In the genomic region with DNA sequence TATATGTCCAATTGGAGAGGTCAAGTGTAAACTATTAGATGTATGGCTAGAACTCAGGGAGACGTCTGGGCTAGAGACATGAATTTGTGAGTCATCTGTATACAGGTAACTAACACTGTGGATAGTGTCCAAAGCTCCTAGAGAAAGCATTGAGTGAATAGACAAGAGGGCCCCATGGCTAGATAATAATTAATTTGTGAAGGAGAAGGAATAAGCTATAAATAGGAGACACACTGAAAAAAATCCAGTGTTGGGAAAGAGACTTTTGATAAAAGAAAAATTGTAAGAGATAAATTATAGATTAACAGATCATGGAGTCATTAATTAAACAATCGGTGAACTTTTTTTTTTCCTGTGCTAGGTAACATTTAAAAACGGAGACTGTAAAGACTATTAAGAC, we compare ENCODE assay signal across 16 cellular contexts.
"Had no signal": no experiment of that assay in that cellular context is flagged by ENCODE, and none has a peak within 500 bp of the region (broad histone marks: within the 10 kb centered on the region; RNA-seq: fewer than 3 reads in every experiment).

No MANE protein-coding gene starts in this region.

- H3K27me3 ChIP-seq: brain microvascular endothelial cell, thyroid gland had no signal

- H3K9me3 Mint-ChIP-seq: stimulated activated memory B cell treated with anti-CD40 and anti-IgM and Interleukin-4, amounts not matched to agents 10 μg/mL and 1 μg/mL and 100 μg/mL, for 72 hours had no signal

- H3K27me3 Mint-ChIP-seq: activated naive CD8-positive, alpha-beta T cell treated with anti-CD3 and anti-CD28 coated beads, Interleukin-2, amount 10 ng/mL, durations not matched to agents 7 days and 5 days; naive thymus-derived CD4-positive, alpha-beta T cell; stimulated activated memory B cell treated with anti-CD40 and anti-IgM and Interleukin-4, amounts not matched to agents 10 μg/mL and 1 μg/mL and 100 μg/mL, for 72 hours had no signal

- H3K9ac ChIP-seq: parathyroid adenoma had no signal

- H3K4me1 Mint-ChIP-seq: activated naive CD8-positive, alpha-beta T cell treated with anti-CD3 and anti-CD28 coated beads, Interleukin-2, amount 10 ng/mL, durations not matched to agents 7 days and 5 days; naive thymus-derived CD4-positive, alpha-beta T cell; stimulated activated memory B cell treated with anti-CD40 and anti-IgM and Interleukin-4, amounts not matched to agents 10 μg/mL and 1 μg/mL and 100 μg/mL, for 72 hours; WTC11 had no signal

- H3K27ac ChIP-seq: brain microvascular endothelial cell, parathyroid adenoma, thyroid gland had no signal

- H3K9me3 ChIP-seq: thyroid gland had no signal

- H3K79me2 ChIP-seq: parathyroid adenoma had no signal

- H3K36me3 ChIP-seq: brain microvascular endothelial cell, thyroid gland had no signal

- H3K4me3 ChIP-seq: lung, thyroid gland had no signal

- DNase-seq: activated CD4-positive, alpha-beta T cell treated with anti-CD3 and anti-CD28 coated beads for 48 hours; activated CD8-positive, alpha-beta T cell treated with anti-CD3 and anti-CD28 coated beads, Interleukin-2, amount 10 ng/mL, durations not matched to agents 7 days and 5 days; activated naive CD8-positive, alpha-beta T cell treated with anti-CD3 and anti-CD28 coated beads, Interleukin-2, amount 10 ng/mL, durations not matched to agents 7 days and 5 days; brain microvascular endothelial cell; dermis blood vessel endothelial cell; endodermal cell; left colon; naive thymus-derived CD4-positive, alpha-beta T cell; thyroid gland had no signal

- H2AFZ ChIP-seq: parathyroid adenoma had no signal

- H3K36me3 Mint-ChIP-seq: activated naive CD8-positive, alpha-beta T cell treated with anti-CD3 and anti-CD28 coated beads, Interleukin-2, amount 10 ng/mL, durations not matched to agents 7 days and 5 days; naive thymus-derived CD4-positive, alpha-beta T cell; stimulated activated memory B cell treated with anti-CD40 and anti-IgM and Interleukin-4, amounts not matched to agents 10 μg/mL and 1 μg/mL and 100 μg/mL, for 72 hours; WTC11 had no signal

- H3K4me3 Mint-ChIP-seq: activated CD8-positive, alpha-beta T cell treated with anti-CD3 and anti-CD28 coated beads, Interleukin-2, amount 10 ng/mL, durations not matched to agents 7 days and 5 days; activated naive CD8-positive, alpha-beta T cell treated with anti-CD3 and anti-CD28 coated beads, Interleukin-2, amount 10 ng/mL, durations not matched to agents 7 days and 5 days; activated T-helper 1 cell treated with anti-CD3 and anti-CD28 coated beads, Interleukin-12 subunit alpha, Interleukin-12 subunit beta, Interleukin-2, Interleukin-4 antibody, amounts not matched to agents 30 ng/mL and 10 ng/mL and 1 ng/mL, durations not matched to agents 14 hours and 24 hours and 36 hours; endodermal cell; naive thymus-derived CD4-positive, alpha-beta T cell; stimulated activated memory B cell treated with anti-CD40 and anti-IgM and Interleukin-4, amounts not matched to agents 10 μg/mL and 1 μg/mL and 100 μg/mL, for 72 hours; WTC11 had no signal

- H3K27ac Mint-ChIP-seq: activated CD8-positive, alpha-beta T cell treated with anti-CD3 and anti-CD28 coated beads, Interleukin-2, amount 10 ng/mL, durations not matched to agents 7 days and 5 days; activated naive CD8-positive, alpha-beta T cell treated with anti-CD3 and anti-CD28 coated beads, Interleukin-2, amount 10 ng/mL, durations not matched to agents 7 days and 5 days; activated T-helper 1 cell treated with anti-CD3 and anti-CD28 coated beads, Interleukin-12 subunit alpha, Interleukin-12 subunit beta, Interleukin-2, Interleukin-4 antibody, amounts not matched to agents 30 ng/mL and 10 ng/mL and 1 ng/mL, durations not matched to agents 14 hours and 24 hours and 36 hours; endodermal cell; naive thymus-derived CD4-positive, alpha-beta T cell; stimulated activated memory B cell treated with anti-CD40 and anti-IgM and Interleukin-4, amounts not matched to agents 10 μg/mL and 1 μg/mL and 100 μg/mL, for 72 hours; WTC11 had no signal

- H3K4me1 ChIP-seq: parathyroid adenoma had no signal

- FAIRE-seq: TTC549, urothelium cell line had no signal
